In genomic region chr2:120591572-120591971, GRCh38 we compare ENCODE assay signal across 29 cellular contexts.
"Had no signal": no experiment of that assay in that cellular context is flagged by ENCODE, and none has a peak within 500 bp of the region (broad histone marks: within the 10 kb centered on the region; RNA-seq: fewer than 3 reads in every experiment).

No MANE protein-coding gene starts in this region.

- H3K27me3 ChIP-seq: SJSA1 had no signal

- H3K9me3 Mint-ChIP-seq: activated B cell treated with CpG ODN at 0.5 μM for 24 hours; activated CD4-positive, alpha-beta T cell treated with anti-CD3 and anti-CD28 coated beads, Interleukin-2, amount 10 ng/mL, durations not matched to agents 24 days and 14 days; activated naive CD4-positive, alpha-beta T cell treated with anti-CD3 and anti-CD28 coated beads, Interleukin-2, amount 50 U/mL, for 72 hours; activated naive CD8-positive, alpha-beta T cell treated with anti-CD3 and anti-CD28 coated beads, Interleukin-2, amount 50 U/mL, for 24 hours; activated T-cell treated with anti-CD3 and anti-CD28 coated beads, Interleukin-2, amount 50 U/mL, for 4 hours; T-helper 1 cell treated with Interleukin-12 subunit alpha and Interleukin-12 subunit beta and Interleukin-4 antibody, amounts not matched to agents 30 μg/mL and 1 μg/mL, for 36 hours had no signal

- H3K36me3 ChIP-seq: ascending aorta, cardiac muscle cell, Peyer's patch, SJSA1 had no signal

- H3K4me3 Mint-ChIP-seq: activated B cell treated with CpG ODN at 0.5 μM for 24 hours; activated CD4-positive, alpha-beta T cell treated with anti-CD3 and anti-CD28 coated beads, Interleukin-2, amount 10 ng/mL, durations not matched to agents 24 days and 14 days; activated CD8-positive, alpha-beta memory T cell treated with anti-CD3 and anti-CD28 coated beads, Interleukin-2, amount 10 ng/mL, durations not matched to agents 7 days and 5 days; activated naive CD8-positive, alpha-beta T cell treated with anti-CD3 and anti-CD28 coated beads, Interleukin-2, amount 50 U/mL, for 24 hours; activated T-cell treated with anti-CD3 and anti-CD28 coated beads, Interleukin-2, amount 50 U/mL, for 4 hours; brain; T-helper 1 cell treated with Interleukin-12 subunit alpha and Interleukin-12 subunit beta and Interleukin-4 antibody, amounts not matched to agents 30 μg/mL and 1 μg/mL, for 36 hours had no signal

- H3K27ac ChIP-seq: ascending aorta, cardiac muscle cell, Peyer's patch, RWPE1 had no signal

- H3K36me3 Mint-ChIP-seq: activated CD8-positive, alpha-beta memory T cell treated with anti-CD3 and anti-CD28 coated beads, Interleukin-2, amount 10 ng/mL, durations not matched to agents 7 days and 5 days; brain had no signal

- H3K4me1 Mint-ChIP-seq: activated CD8-positive, alpha-beta memory T cell treated with anti-CD3 and anti-CD28 coated beads, Interleukin-2, amount 10 ng/mL, durations not matched to agents 7 days and 5 days had no signal

- H3K4me3 ChIP-seq: ascending aorta, cardiac muscle cell, K562, Peyer's patch, SJSA1 had no signal

- H3K27ac Mint-ChIP-seq: activated B cell treated with CpG ODN at 0.5 μM for 24 hours; activated CD4-positive, alpha-beta T cell treated with anti-CD3 and anti-CD28 coated beads, Interleukin-2, amount 10 ng/mL, durations not matched to agents 24 days and 14 days; activated CD8-positive, alpha-beta memory T cell treated with anti-CD3 and anti-CD28 coated beads, Interleukin-2, amount 10 ng/mL, durations not matched to agents 7 days and 5 days; activated naive CD4-positive, alpha-beta T cell treated with anti-CD3 and anti-CD28 coated beads, Interleukin-2, amount 50 U/mL, for 72 hours; activated naive CD8-positive, alpha-beta T cell treated with anti-CD3 and anti-CD28 coated beads, Interleukin-2, amount 50 U/mL, for 24 hours; T-helper 1 cell treated with Interleukin-12 subunit alpha and Interleukin-12 subunit beta and Interleukin-4 antibody, amounts not matched to agents 30 μg/mL and 1 μg/mL, for 36 hours had no signal

- H3K9me3 ChIP-seq: ascending aorta, Peyer's patch, SJSA1 had no signal

- DNase-seq: activated B cell treated with CpG ODN at 0.5 μM for 24 hours; activated CD4-positive, alpha-beta T cell treated with anti-CD3 and anti-CD28 coated beads for 1 hour; activated CD4-positive, alpha-beta T cell treated with anti-CD3 and anti-CD28 coated beads, Interleukin-2, amount 10 ng/mL, durations not matched to agents 24 days and 14 days; activated CD4-positive, alpha-beta T cell treated with anti-CD3 and anti-CD28 coated beads, Interleukin-2, amount 50 U/mL, for 48 hours; activated CD8-positive, alpha-beta memory T cell treated with anti-CD3 and anti-CD28 coated beads, Interleukin-2, amount 10 ng/mL, durations not matched to agents 7 days and 5 days; activated effector memory CD4-positive, alpha-beta T cell treated with anti-CD3 and anti-CD28 coated beads, Interleukin-2, amount 50 U/mL, for 16 hours; activated naive CD4-positive, alpha-beta T cell treated with Interleukin-2 at 50 U/mL for 16 hours; activated naive CD8-positive, alpha-beta T cell treated with anti-CD3 and anti-CD28 coated beads, Interleukin-2, amount 50 U/mL, for 24 hours; activated T-cell treated with anti-CD3 and anti-CD28 coated beads, Interleukin-2, amount 50 U/mL, for 4 hours; amniotic stem cell; Karpas-422; NCI-H1105 treated with DMSO at 0.1 percent for 48 hours; NCI-H1436 treated with DMSO at 0.1 percent for 48 hours; NCI-H187; NCI-H2081; NCI-H510A treated with DMSO at 0.1 percent for 48 hours; NCI-H774; NK-92 treated with Interleukin-12 subunit alpha and Interleukin-12 subunit beta, amount 100 ng/mL, for 24 hours; Peyer's patch; SHP77; SW 1271 had no signal

- H3K4me1 ChIP-seq: Peyer's patch had no signal
